11 cellular contexts compared by ENCODE assay signal in genomic region chr10:97850446-97850845, GRCh38. TPM values are rescaled to one million over a fixed set of nuclear protein-coding genes. Genes with fewer than 3 reads are reported as not detected.
DNase-seq lines count a peak whose midpoint lies in the region; ATAC-seq, FAIRE-seq and TF ChIP-seq lines count a peak whose summit lies in the region.
"Had no signal": no experiment of that assay in that cellular context is flagged by ENCODE, and none has a peak within 500 bp of the region (broad histone marks: within the 10 kb centered on the region; RNA-seq: fewer than 3 reads in every experiment).

No MANE protein-coding gene starts in this region.

- ATAC-seq in pancreas (peak in 3 of 4 donors; percentile 10 to 47 (median 27)), HG03175 (IDR thresholded peaks at IDR 0.05; ENCODE audit: unreplicated experiment) (no peak)

- 28 to 30% methylated on average over 13 of the region's 13 CpGs for WGBS in pancreas, 2 donors

- intact Hi-C loops in pancreas (cut with DNase I): no loop called here

- no peaks in the 10 kb centered on the region for H4K20me1 ChIP-seq in Loucy (ENCODE audit: insufficient read depth, low read length, poor library complexity, severe bottlenecking)

- H3K4me2 ChIP-seq in Loucy (ENCODE audit: low read depth, low read length, poor library complexity, severe bottlenecking): peak overlapping the region; percentile 37

- DNase-seq in NCI-H1417 (lab: John Stamatoyannopoulos, UW) (peak in 2 of 3 experiments; percentile 22 to 46), NCI-H1417 treated with DMSO at 0.1 percent for 48 hours (lab: John Stamatoyannopoulos, UW) (no peak), pancreas (peak in 1 of 6 donors; percentile 18), islet precursor cell (no peak), KBM-7 (no peak)
- peak; percentile 40 for DNase-seq in central memory CD4-positive, alpha-beta T cell

- no peak overlapping the region for H3K27ac ChIP-seq in pancreas
- H3K27ac ChIP-seq: HL-60 had no signal

- no peaks in the 10 kb centered on the region for H3K27me3 ChIP-seq in Loucy (ENCODE audit: insufficient read depth, low read length, poor library complexity, severe bottlenecking)
- no peaks in the 10 kb centered on the region for H3K27me3 ChIP-seq in pancreas

- peaks cover 5% of the 10 kb centered on the region for H3K4me1 ChIP-seq in Loucy (ENCODE audit: insufficient read depth, low read length, poor library complexity, severe bottlenecking)
- H3K4me1 ChIP-seq in pancreas: peaks cover 3 to 4% (median 3%) of the 10 kb centered on the region in 3 donors

- FAIRE-seq in pancreas (lab: Jason Lieb, UNC): no peak
- FAIRE-seq: A204.1, colon had no signal

- H3F3A ChIP-seq in Loucy (ENCODE audit: low read depth): no peaks in the 10 kb centered on the region

- no peaks in the 10 kb centered on the region for H3K36me3 ChIP-seq in Loucy (ENCODE audit: insufficient read depth, low read length)
- no peaks in the 10 kb centered on the region for H3K36me3 ChIP-seq in pancreas

- TF ChIP-seq CTCF in Loucy (conservative IDR thresholded peaks at IDR 0.05; ENCODE audit: low read length) (no peak), pancreas (IDR thresholded peaks at IDR 0.05) (no peak)

- no peak overlapping the region for H2AFZ ChIP-seq in Loucy (ENCODE audit: low read length)

- H3K9me2 ChIP-seq in Loucy (replicated peaks; ENCODE audit: low read depth, low read length): no peaks in the 10 kb centered on the region

- H3K4me3 ChIP-seq in Loucy (ENCODE audit: low read length, poor library complexity, severe bottlenecking) (peak overlapping the region; percentile 38), pancreas (peak overlapping the region in 3 of 4 donors; percentile 60 to 69 (median 60))

- no peak overlapping the region for H3K9ac ChIP-seq in Loucy (ENCODE audit: low read depth, low read length, poor library complexity, severe bottlenecking)

- in situ Hi-C loops in KBM-7 (cut with MboI; ENCODE audit: low pct_unique_long_range_greater_than_20kb, low sequenced_read_pairs): no loop called here

- no peaks in the 10 kb centered on the region for H3K9me3 ChIP-seq in Loucy (ENCODE audit: insufficient read depth, low read depth, low read length)
- no peaks in the 10 kb centered on the region for H3K9me3 ChIP-seq in pancreas

- no peaks in the 10 kb centered on the region for H3K79me2 ChIP-seq in Loucy (ENCODE audit: insufficient read depth, low read length)

RNA-seq across cellular contexts. Expression of gene GOLGA7B, which starts 0.8 kb away (rescaled TPM):
- total RNA-seq in pancreas: 1 to 10 TPM; 2.0 to 7.8 (median 3.4) TPM
- 10 to 100 TPM; 18.7 to 38.7 TPM for polyA plus RNA-seq in pancreas

Comparison
In these comparisons a context has a peak if more than half of its experiments do, and no peak if none do; other contexts are left out.
1. DNase-seq: peak in NCI-H1417 (2 of 3) and central memory CD4-positive, alpha-beta T cell (single experiment); none in NCI-H1417 treated with DMSO at 0.1 percent for 48 hours (single experiment), islet precursor cell (single experiment) and KBM-7 (single experiment).